In genomic region chr11:10845589-10845988, GRCh38 we compare ENCODE assay signal across 25 cellular contexts.
"Had no signal": no experiment of that assay in that cellular context is flagged by ENCODE, and none has a peak within 500 bp of the region (broad histone marks: within the 10 kb centered on the region; RNA-seq: fewer than 3 reads in every experiment).

No MANE protein-coding gene starts in this region.

- H3K9me3 ChIP-seq: Peyer's patch had no signal

- H3K36me3 Mint-ChIP-seq: WTC11 had no signal

- H3K9me3 Mint-ChIP-seq: activated CD4-positive, alpha-beta memory T cell treated with anti-CD3 and anti-CD28 coated beads for 36 hours; activated naive CD4-positive, alpha-beta T cell treated with anti-CD3 and anti-CD28 coated beads for 36 hours; activated T-cell treated with anti-CD3 and anti-CD28 coated beads, Interleukin-2, amount 50 U/mL, for 4 hours; T-helper 1 cell treated with Interleukin-12 subunit alpha and Interleukin-12 subunit beta and Interleukin-4 antibody, amounts not matched to agents 30 μg/mL and 1 μg/mL, for 36 hours; WTC11 had no signal

- H3K36me3 ChIP-seq: brain microvascular endothelial cell, cardiac muscle cell, Peyer's patch had no signal

- DNase-seq: activated CD4-positive, alpha-beta memory T cell treated with anti-CD3 and anti-CD28 coated beads for 36 hours; activated CD4-positive, alpha-beta T cell treated with anti-CD3 and anti-CD28 coated beads, Interleukin-2, amount 10 ng/mL, durations not matched to agents 7 days and 5 days; activated CD4-positive, CD25-positive, alpha-beta regulatory T cell treated with anti-CD3 and anti-CD28 coated beads, Interleukin-2, amount 50 U/mL, for 72 hours; activated CD8-positive, alpha-beta memory T cell treated with anti-CD3 and anti-CD28 coated beads for 24 hours; activated effector memory CD4-positive, alpha-beta T cell treated with anti-CD3 and anti-CD28 coated beads, Interleukin-2, amount 50 U/mL, for 16 hours; activated naive CD4-positive, alpha-beta T cell treated with anti-CD3 and anti-CD28 coated beads for 36 hours; activated T-cell treated with anti-CD3 and anti-CD28 coated beads, Interleukin-2, amount 50 U/mL, for 4 hours; brain microvascular endothelial cell; MV-4-11; NCI-H1105; NCI-H1436; NCI-H1694 treated with DMSO at 0.1 percent for 48 hours; NCI-H2029 treated with DMSO at 0.1 percent for 48 hours; NCI-H345; NCI-H510A treated with DMSO at 0.1 percent for 48 hours; NCI-H69; NK-92 treated with Interleukin-12 subunit alpha and Interleukin-12 subunit beta, amount 100 ng/mL, for 24 hours; Peyer's patch; SHP77 treated with DMSO at 0.1 percent for 48 hours had no signal

- H3K27ac ChIP-seq: brain microvascular endothelial cell, cardiac muscle cell, KMS-11, Peyer's patch, RWPE1 had no signal

- H3K4me1 ChIP-seq: Peyer's patch had no signal

- ATAC-seq: activated T-cell treated with anti-CD3 and anti-CD28 coated beads, Interleukin-2, amount 50 U/mL, for 4 hours; WTC11 had no signal

- H3K27me3 ChIP-seq: brain microvascular endothelial cell, cardiac muscle cell, Peyer's patch had no signal

- H3K27me3 Mint-ChIP-seq: activated CD4-positive, alpha-beta memory T cell treated with anti-CD3 and anti-CD28 coated beads for 36 hours; activated CD4-positive, alpha-beta T cell treated with anti-CD3 and anti-CD28 coated beads, Interleukin-2, amount 10 ng/mL, durations not matched to agents 7 days and 5 days; activated naive CD8-positive, alpha-beta T cell had no signal

- H3K4me2 ChIP-seq: KMS-11 had no signal

- H3K4me3 Mint-ChIP-seq: activated CD4-positive, alpha-beta memory T cell treated with anti-CD3 and anti-CD28 coated beads for 36 hours; activated CD4-positive, alpha-beta T cell treated with anti-CD3 and anti-CD28 coated beads, Interleukin-2, amount 10 ng/mL, durations not matched to agents 7 days and 5 days; activated naive CD4-positive, alpha-beta T cell treated with anti-CD3 and anti-CD28 coated beads for 36 hours; activated naive CD8-positive, alpha-beta T cell; activated T-cell treated with anti-CD3 and anti-CD28 coated beads, Interleukin-2, amount 50 U/mL, for 4 hours; T-helper 1 cell treated with Interleukin-12 subunit alpha and Interleukin-12 subunit beta and Interleukin-4 antibody, amounts not matched to agents 30 μg/mL and 1 μg/mL, for 36 hours; WTC11 had no signal

- H3K27ac Mint-ChIP-seq: activated CD4-positive, alpha-beta memory T cell treated with anti-CD3 and anti-CD28 coated beads for 36 hours; activated CD4-positive, alpha-beta T cell treated with anti-CD3 and anti-CD28 coated beads, Interleukin-2, amount 10 ng/mL, durations not matched to agents 7 days and 5 days; activated naive CD4-positive, alpha-beta T cell treated with anti-CD3 and anti-CD28 coated beads for 36 hours; T-helper 1 cell treated with Interleukin-12 subunit alpha and Interleukin-12 subunit beta and Interleukin-4 antibody, amounts not matched to agents 30 μg/mL and 1 μg/mL, for 36 hours had no signal

- H3K9ac ChIP-seq: KMS-11 had no signal

- H3K4me3 ChIP-seq: cardiac muscle cell, Peyer's patch had no signal

- H3K4me1 Mint-ChIP-seq: activated CD4-positive, alpha-beta T cell treated with anti-CD3 and anti-CD28 coated beads, Interleukin-2, amount 10 ng/mL, durations not matched to agents 7 days and 5 days had no signal
